Comparison of ENCODE assay signal across 8 cellular contexts in genomic region chr3:42229942-42230688, GRCh38. TPM values are rescaled to one million over a fixed set of nuclear protein-coding genes. Genes with fewer than 3 reads are reported as not detected.
DNase-seq lines count a peak whose midpoint lies in the region; ATAC-seq and TF ChIP-seq lines count a peak whose summit lies in the region.

No MANE protein-coding gene starts in this region.

- H3K27me3 Mint-ChIP-seq in H9 (ENCODE audit: low read depth) = peaks cover 11% of the 10 kb centered on the region
- H3K27me3 Mint-ChIP-seq in stimulated activated memory B cell treated with anti-CD40 and anti-IgM and Interleukin-4, amounts not matched to agents 10 μg/mL and 1 μg/mL and 100 μg/mL, for 72 hours = peaks cover 13% of the 10 kb centered on the region

- H3K23me2 ChIP-seq in H9 (ENCODE audit: insufficient read length, low read depth, low read length, poor library complexity, severe bottlenecking) = no peaks in the 10 kb centered on the region

- no peak overlapping the region for H3K4ac ChIP-seq in H9 (ENCODE audit: low read depth, low read length)

- H3K36me3 ChIP-seq in SJCRH30 (no peaks in the 10 kb centered on the region), sigmoid colon (no peaks in the 10 kb centered on the region)

- no peak overlapping the region for H3K14ac ChIP-seq in H9 (ENCODE audit: insufficient read depth, low read length)

- no peak overlapping the region for H2BK5ac ChIP-seq in H9 (ENCODE audit: insufficient read length, low read length)

- no peaks in the 10 kb centered on the region for H3K79me2 ChIP-seq in H9 (ENCODE audit: insufficient read depth, low read length)

- H4K20me1 ChIP-seq in H9 (ENCODE audit: control insufficient read depth, insufficient read depth, insufficient read length) = no peaks in the 10 kb centered on the region

- TF ChIP-seq POLR2A in sigmoid colon (IDR thresholded peaks at IDR 0.05) = no peak

- no peak overlapping the region for H3K18ac ChIP-seq in H9 (ENCODE audit: insufficient read length, low read depth, low read length)

- TF ChIP-seq CTCF in H9 (conservative IDR thresholded peaks at IDR 0.05) (peak; percentile 79), fibroblast of the aortic adventitia (IDR thresholded peaks at IDR 0.05; ENCODE audit: insufficient read depth, low read length) (peak; percentile 56), sigmoid colon (IDR thresholded peaks at IDR 0.05) (peak; percentile 10 to 46 (median 38))

- H3K27ac ChIP-seq in H9 (ENCODE audit: insufficient read length, low read depth, low read length) (no peak overlapping the region), SJCRH30 (no peak overlapping the region), sigmoid colon (no peak overlapping the region)

- intact Hi-C loops in sigmoid colon (cut with DNase I) = loop anchor here (5.0 kb wide), 2 partner anchors 212 to 317 kb away; no protein-coding TSS in a partner anchor

- no peak overlapping the region for H4K5ac ChIP-seq in H9 (ENCODE audit: insufficient read length, low read depth, low read length)

- no peak overlapping the region for H2BK12ac ChIP-seq in H9 (ENCODE audit: insufficient read length, low read depth, low read length)

- DNase-seq in AG20443 (ENCODE audit: low spot score) = peak; percentile 79
- peak; percentile 48 for DNase-seq in H9
- DNase-seq in SJCRH30 = peak; percentile 11 to 37
- peak; percentile 75 for DNase-seq in fibroblast of the aortic adventitia (ENCODE audit: low read depth)
- DNase-seq in sigmoid colon = no peak

- H3K4me1 Mint-ChIP-seq in H9 = peaks cover 19 to 22% of the 10 kb centered on the region in 2 experiments
- peaks cover 7% of the 10 kb centered on the region for H3K4me1 Mint-ChIP-seq in stimulated activated memory B cell treated with anti-CD40 and anti-IgM and Interleukin-4, amounts not matched to agents 10 μg/mL and 1 μg/mL and 100 μg/mL, for 72 hours

- no peaks in the 10 kb centered on the region for H3K79me1 ChIP-seq in H9 (ENCODE audit: insufficient read depth, low read depth, low read length, poor library complexity, severe bottlenecking)

- H3K23ac ChIP-seq in H9 (ENCODE audit: insufficient read length, low read depth, low read length) = no peak overlapping the region

- H3K27ac Mint-ChIP-seq in H9 = peak overlapping the region in 1 of 3 experiments; percentile 27; a peak in 1 of 7 replicates
- H3K27ac Mint-ChIP-seq in stimulated activated memory B cell treated with anti-CD40 and anti-IgM and Interleukin-4, amounts not matched to agents 10 μg/mL and 1 μg/mL and 100 μg/mL, for 72 hours = no peak overlapping the region

- H2BK20ac ChIP-seq in H9 (ENCODE audit: low read depth, low read length, poor library complexity, severe bottlenecking) = no peak overlapping the region

- no peak overlapping the region for H3K4me3 Mint-ChIP-seq in H9
- no peak overlapping the region for H3K4me3 Mint-ChIP-seq in stimulated activated memory B cell treated with anti-CD40 and anti-IgM and Interleukin-4, amounts not matched to agents 10 μg/mL and 1 μg/mL and 100 μg/mL, for 72 hours

- no peak overlapping the region for H4K8ac ChIP-seq in H9 (replicated peaks; ENCODE audit: insufficient read length, low read depth, low read length)

- H2AFZ ChIP-seq in H9 (ENCODE audit: low read length) = no peak overlapping the region

- no peak overlapping the region for H2AK5ac ChIP-seq in H9 (ENCODE audit: insufficient read length, low read length)

- H3K9me3 Mint-ChIP-seq in H9 = peaks cover 0 to under 1% of the 10 kb centered on the region in 2 experiments; a peak in 3 of 5 replicates
- no peaks in the 10 kb centered on the region for H3K9me3 Mint-ChIP-seq in stimulated activated memory B cell treated with anti-CD40 and anti-IgM and Interleukin-4, amounts not matched to agents 10 μg/mL and 1 μg/mL and 100 μg/mL, for 72 hours

- no peaks in the 10 kb centered on the region for H3K27me3 ChIP-seq in H9 (ENCODE audit: insufficient read depth, low read length)
- H3K27me3 ChIP-seq in SJCRH30 = no peaks in the 10 kb centered on the region
- H3K27me3 ChIP-seq in sigmoid colon = no peaks in the 10 kb centered on the region

- H3K4me3 ChIP-seq in SJCRH30 (no peak overlapping the region), fibroblast of the aortic adventitia (ENCODE audit: low read depth, low read length) (peak overlapping the region; percentile 44), sigmoid colon (peak overlapping the region in 2 of 4 donors; percentile 11 to 19)

- no peak overlapping the region for H3T11ph ChIP-seq in H9 (ENCODE audit: low read length)

- H4K91ac ChIP-seq in H9 (ENCODE audit: insufficient read length, low read depth, low read length) = no peak overlapping the region

- H3K9ac ChIP-seq in H9 (ENCODE audit: extremely low read depth, insufficient read length, low read length) = no peak overlapping the region

- H3K9me3 ChIP-seq in H9 (ENCODE audit: control insufficient read depth, low read depth, low read length) (no peaks in the 10 kb centered on the region), SJCRH30 (replicated peaks) (no peaks in the 10 kb centered on the region), sigmoid colon (no peaks in the 10 kb centered on the region)

- ATAC-seq in HG03139 (IDR thresholded peaks at IDR 0.05; ENCODE audit: unreplicated experiment) (no peak), HG03175 (IDR thresholded peaks at IDR 0.05; ENCODE audit: unreplicated experiment) (no peak)
- no peak for ATAC-seq in stimulated activated memory B cell treated with anti-CD40 and anti-IgM and Interleukin-4, amounts not matched to agents 10 μg/mL and 1 μg/mL and 100 μg/mL, for 72 hours

- no peak overlapping the region for H2BK15ac ChIP-seq in H9 (ENCODE audit: low read depth, low read length)

- WGBS in H9 (ENCODE audit: extremely low coverage, insufficient read length, low lambda C conversion rate) = no CpG with 5 or more reads among the region's 14 CpGs
- WGBS in sigmoid colon, 2 donors = 46 to 50% methylated on average over 14 of the region's 14 CpGs

- no peak for TF ChIP-seq EP300 in sigmoid colon (IDR thresholded peaks at IDR 0.05)

- H3K36me3 Mint-ChIP-seq in H9 (ENCODE audit: insufficient read depth in 1 of 3, low read depth in 3 of 3) = peaks cover 0 to 7% (median 3%) of the 10 kb centered on the region in 3 experiments; a peak in 1 of 7 replicates
- peaks cover 19% of the 10 kb centered on the region for H3K36me3 Mint-ChIP-seq in stimulated activated memory B cell treated with anti-CD40 and anti-IgM and Interleukin-4, amounts not matched to agents 10 μg/mL and 1 μg/mL and 100 μg/mL, for 72 hours

- H2BK120ac ChIP-seq in H9 (ENCODE audit: low read depth, low read length, poor library complexity, severe bottlenecking) = no peak overlapping the region

- no peak overlapping the region for H3K4me2 ChIP-seq in H9 (ENCODE audit: insufficient read depth, insufficient read length, low read length)

- H3K56ac ChIP-seq in H9 (ENCODE audit: insufficient read length, low read depth, low read length) = no peak overlapping the region

- H3K4me1 ChIP-seq in H9 (ENCODE audit: insufficient read depth, low read length) = no peaks in the 10 kb centered on the region; the same call in 1 of the 2 replicates
- H3K4me1 ChIP-seq in SJCRH30 = no peaks in the 10 kb centered on the region
- peaks cover 0 to 10% (median 3%) of the 10 kb centered on the region in 4 donors for H3K4me1 ChIP-seq in sigmoid colon

RNA-seq across cellular contexts. Expression of gene CCK, which starts 35.9 kb away (rescaled TPM):
- total RNA-seq in H9 (2021) = 0.37 and 0.42 TPM in 2 replicates
- not detected in 2 replicates for total RNA-seq in SJCRH30 (2014; rRNA removed; shearing (Covaris generic))
- 2.3 TPM in 1 of 2 replicates, not detected in the other for total RNA-seq in fibroblast of the aortic adventitia (ENCODE audit: low replicate concordance)
- total RNA-seq in sigmoid colon = 10 to 100 TPM in 2 of 4 donors, 1 to 10 TPM in 2; 6.9 to 12.5 (median 8.8) TPM
- polyA plus RNA-seq in sigmoid colon = under 1 TPM in 1 of 3 donors, not detected in 2; 0.20 TPM
